ENCODE assay signal across 27 cellular contexts in genomic region chr3:96678325-96678724, GRCh38.
"Had no signal": no experiment of that assay in that cellular context is flagged by ENCODE, and none has a peak within 500 bp of the region (broad histone marks: within the 10 kb centered on the region; RNA-seq: fewer than 3 reads in every experiment).

No MANE protein-coding gene starts in this region.

- DNase-seq: stimulated activated CD4-positive, alpha-beta T cell treated with anti-CD3 and anti-CD28 coated beads, Interleukin-2, amount 100 ng/mL, for 48 hours; stimulated activated CD4-positive, alpha-beta T cell treated with anti-CD3 and anti-CD28 coated beads, Interleukin-4, amount 100 ng/mL, for 1 hour; stimulated activated CD4-positive, alpha-beta T cell treated with anti-CD3 and anti-CD28 coated beads, Interleukin-4, amount 100 ng/mL, for 24 hours; stimulated activated CD4-positive, alpha-beta T cell treated with anti-CD3 and anti-CD28 coated beads, Interleukin-4, amount 100 ng/mL, for 4 hours; stimulated activated CD8-positive, alpha-beta memory T cell treated with anti-CD3 and anti-CD28 coated beads, Interleukin-4, amount 100 ng/mL, for 48 hours; stimulated activated naive B cell treated with anti-CD40 and anti-IgM and Interleukin-4, amounts not matched to agents 10 μg/mL and 1 μg/mL and 100 μg/mL, for 72 hours; stimulated activated naive CD4-positive, alpha-beta T cell; stimulated activated naive CD4-positive, alpha-beta T cell treated with Interleukin-2 at 50 U/mL for 16 hours; stimulated activated naive CD8-positive, alpha-beta T cell treated with anti-CD3 and anti-CD28 coated beads, Interleukin-15, amount 100 ng/mL, for 72 hours; stimulated activated naive CD8-positive, alpha-beta T cell treated with anti-CD3 and anti-CD28 coated beads, Interleukin-15, Interleukin-2, amounts not matched to agents 100 U/mL and 50 U/mL, for 24 hours; stomach; substantia nigra; testis; thyroid gland; tibial artery; transverse colon; trophoblast cell; upper lobe of left lung; upper lobe of right lung; uterus had no signal

- H3K27ac ChIP-seq: stomach, suprapubic skin, testis, thoracic aorta, thyroid gland, tibial artery, tibial nerve, transverse colon, upper lobe of left lung, upper lobe of right lung, uterus, vagina had no signal

- H3K4me3 ChIP-seq: stomach, suprapubic skin, testis, thoracic aorta, thyroid gland, tibial artery, tibial nerve, transverse colon, upper lobe of left lung, upper lobe of right lung, uterus, vagina had no signal

- H3K4me1 ChIP-seq: stomach, suprapubic skin, testis, thyroid gland, tibial artery, tibial nerve, transverse colon, upper lobe of left lung, upper lobe of right lung, uterus, vagina had no signal

- H3K9me3 ChIP-seq: stomach, suprapubic skin, testis, thoracic aorta, thyroid gland, tibial artery, tibial nerve, transverse colon, upper lobe of right lung, uterus, vagina had no signal

- ATAC-seq: stimulated activated effector memory CD8-positive, alpha-beta T cell treated with anti-CD3 and anti-CD28 coated beads, Interleukin-12 subunit alpha, Interleukin-12 subunit beta, amount 100 ng/mL, for 72 hours; stimulated activated memory B cell treated with anti-CD40 and anti-IgM and Interleukin-4, amounts not matched to agents 10 μg/mL and 1 μg/mL and 100 μg/mL, for 72 hours; stimulated activated naive B cell treated with anti-CD40 and anti-IgM and Interleukin-4, amounts not matched to agents 10 μg/mL and 1 μg/mL and 100 μg/mL, for 72 hours; stimulated activated naive CD8-positive, alpha-beta T cell treated with anti-CD3 and anti-CD28 coated beads, Interleukin-15, amount 100 ng/mL, for 72 hours; stimulated activated naive CD8-positive, alpha-beta T cell treated with anti-CD3 and anti-CD28 coated beads, Interleukin-15, Interleukin-2, amounts not matched to agents 100 U/mL and 50 U/mL, for 24 hours; upper lobe of right lung had no signal

- FAIRE-seq: urothelium cell line had no signal

- H3K36me3 ChIP-seq: stomach, suprapubic skin, thoracic aorta, thyroid gland, tibial artery, tibial nerve, transverse colon, upper lobe of left lung, upper lobe of right lung, uterus, vagina had no signal

- H3K27me3 ChIP-seq: stomach, suprapubic skin, testis, thyroid gland, tibial artery, tibial nerve, transverse colon, upper lobe of left lung, upper lobe of right lung, uterus, vagina had no signal
